19 cellular contexts compared by ENCODE assay signal in genomic region chr18:40555914-40556313, GRCh38.
A peak's percentile ranks its signal among the peaks of the same experiment; 100 is the strongest.
DNase-seq lines count a peak whose midpoint lies in the region; ATAC-seq and TF ChIP-seq lines count a peak whose summit lies in the region.
"Had no signal": no experiment of that assay in that cellular context is flagged by ENCODE, and none has a peak within 500 bp of the region (broad histone marks: within the 10 kb centered on the region; RNA-seq: fewer than 3 reads in every experiment).

No MANE protein-coding gene starts in this region.

- H3K4me2 ChIP-seq in PC-3 (ENCODE audit: low read length), result no peak overlapping the region

- H3F3A ChIP-seq in PC-3 (ENCODE audit: low read length, unreplicated experiment), result no peaks in the 10 kb centered on the region

- TF ChIP-seq CTCF in PC-3 (conservative IDR thresholded peaks at IDR 0.05; ENCODE audit: low read depth, low read length) (no peak), choroid plexus epithelial cell (conservative IDR thresholded peaks at IDR 0.05; ENCODE audit: low read depth, low read length) (no peak)

- DNase-seq in PC-3 (no peak), choroid plexus epithelial cell (ENCODE audit: low read depth) (peak; percentile 59), iris pigment epithelial cell (ENCODE audit: low read depth) (peak; percentile 65), NCI-H128 (lab: John Stamatoyannopoulos, UW; ENCODE audit: unreplicated experiment) (no peak), HEK293T (ENCODE audit: extremely low spot score) (no peak)
- no peak for DNase-seq in stimulated activated naive CD4-positive, alpha-beta T cell (lab: John Stamatoyannopoulos, UW)
- DNase-seq: 8988T; C1 segment of cervical spinal cord; DND-41; GDM1; NCI-H1417; NCI-H187 treated with DMSO at 0.1 percent for 48 hours; NCI-H526 treated with DMSO at 0.1 percent for 48 hours; NK-92 treated with Interleukin-12 subunit alpha and Interleukin-12 subunit beta, amount 100 ng/mL, for 24 hours; OCI-M1; RPMI8226; SIG-M5 had no signal

- no peaks in the 10 kb centered on the region for H4K20me1 ChIP-seq in PC-3 (ENCODE audit: low read length)

- ATAC-seq in PC-3 (peak; percentile 40; the same call in 1 of the 2 replicates), HG03378 (IDR thresholded peaks at IDR 0.05; ENCODE audit: unreplicated experiment) (no peak)

- no peaks in the 10 kb centered on the region for H3K27me3 ChIP-seq in ACC112 (ENCODE audit: insufficient read depth, low read length)
- H3K27me3 ChIP-seq in PC-3 (ENCODE audit: low read length), result no peaks in the 10 kb centered on the region

- H2AFZ ChIP-seq in ACC112 (ENCODE audit: low read length, unreplicated experiment), result peak overlapping the region; percentile 60
- no peak overlapping the region for H2AFZ ChIP-seq in PC-3 (ENCODE audit: low read length)

- CTCF ChIA-PET in PC-3 (lab: Charles Lee) (no interaction called here), HEK293T (lab: Yijun Ruan, JAX) (no interaction called here)

- H3K4me1 ChIP-seq in ACC112 (ENCODE audit: control insufficient read depth, insufficient read depth, low read length, unreplicated experiment) (peaks cover 18% of the 10 kb centered on the region), PC-3 (ENCODE audit: insufficient read depth, low read length) (no peaks in the 10 kb centered on the region)

- no peaks in the 10 kb centered on the region for H3K9me2 ChIP-seq in PC-3 (replicated peaks; ENCODE audit: low read length)

- no peaks in the 10 kb centered on the region for H3K9me3 ChIP-seq in PC-3 (ENCODE audit: low read length)

- H3K4me3 ChIP-seq in ACC112 (ENCODE audit: low read depth, low read length) (no peak overlapping the region), PC-3 (ENCODE audit: low read length) (no peak overlapping the region), choroid plexus epithelial cell (ENCODE audit: low read depth, low read length) (no peak overlapping the region)

- POLR2A ChIA-PET in PC-3 (lab: Charles Lee; ENCODE audit: unreplicated experiment) (interaction anchor here (0.7 kb wide), 1 partner anchor 610 kb away, joined by 15 read pairs; no protein-coding TSS in a partner anchor), HEK293T (lab: Yijun Ruan, JAX) (no interaction called here)

- H3K36me3 ChIP-seq in ACC112 (ENCODE audit: insufficient read depth, low read length), result no peaks in the 10 kb centered on the region
- no peaks in the 10 kb centered on the region for H3K36me3 ChIP-seq in PC-3 (ENCODE audit: low read depth, low read length)

- BruUV-seq in PC-3 (replicated peaks; lab: Mats Ljungman, UMichigan), result no TSS peak

- no peak overlapping the region for H3K27ac ChIP-seq in ACC112 (ENCODE audit: low read depth, low read length)
- no peak overlapping the region for H3K27ac ChIP-seq in PC-3 (ENCODE audit: low read length)

- H3K79me2 ChIP-seq in ACC112 (ENCODE audit: control insufficient read depth, insufficient read depth, low read length, unreplicated experiment), result no peaks in the 10 kb centered on the region
- no peaks in the 10 kb centered on the region for H3K79me2 ChIP-seq in PC-3 (ENCODE audit: low read length)

- intact Hi-C loops in PC-3 (cut with micrococcal nuclease), result no loop called here

- no peak overlapping the region for H3K9ac ChIP-seq in PC-3 (ENCODE audit: low read length)

TF ChIP-seq in HEK293T, 16 proteins besides CTCF, POLR2A, EP300 and RAD21:
- TF ChIP-seq TARDBP (IDR thresholded peaks at IDR 0.05) (no peak), HDGF (IDR thresholded peaks at IDR 0.05; ENCODE audit: borderline replicate concordance) (no peak), L3MBTL2 (conservative IDR thresholded peaks at IDR 0.05) (no peak), PKNOX1 (IDR thresholded peaks at IDR 0.05) (no peak), ZNF384 (IDR thresholded peaks at IDR 0.05) (no peak), FOXM1 (IDR thresholded peaks at IDR 0.05; ENCODE audit: borderline replicate concordance) (no peak), FOXK2 (IDR thresholded peaks at IDR 0.05) (no peak), NFRKB (IDR thresholded peaks at IDR 0.05) (no peak), LEF1 (IDR thresholded peaks at IDR 0.05; ENCODE audit: borderline replicate concordance) (no peak), CTBP1 (IDR thresholded peaks at IDR 0.05; ENCODE audit: borderline replicate concordance) (no peak), FOXA1 (IDR thresholded peaks at IDR 0.05) (no peak), ELF4 (IDR thresholded peaks at IDR 0.05) (no peak), BHLHE40 (IDR thresholded peaks at IDR 0.05; ENCODE audit: borderline replicate concordance) (no peak), SP1 (IDR thresholded peaks at IDR 0.05) (no peak), ARNT (IDR thresholded peaks at IDR 0.05) (no peak), SUZ12 (IDR thresholded peaks at IDR 0.05) (no peak)

Comparison
In these comparisons a context has a peak if more than half of its experiments do, and no peak if none do; other contexts are left out.
1. DNase-seq: peak in choroid plexus epithelial cell (single experiment) and iris pigment epithelial cell (single experiment); none in PC-3 (single experiment), NCI-H128 (single experiment), HEK293T (single experiment) and stimulated activated naive CD4-positive, alpha-beta T cell (0 of 6).